ENCODE assay signal across 16 cellular contexts in the genomic region with DNA sequence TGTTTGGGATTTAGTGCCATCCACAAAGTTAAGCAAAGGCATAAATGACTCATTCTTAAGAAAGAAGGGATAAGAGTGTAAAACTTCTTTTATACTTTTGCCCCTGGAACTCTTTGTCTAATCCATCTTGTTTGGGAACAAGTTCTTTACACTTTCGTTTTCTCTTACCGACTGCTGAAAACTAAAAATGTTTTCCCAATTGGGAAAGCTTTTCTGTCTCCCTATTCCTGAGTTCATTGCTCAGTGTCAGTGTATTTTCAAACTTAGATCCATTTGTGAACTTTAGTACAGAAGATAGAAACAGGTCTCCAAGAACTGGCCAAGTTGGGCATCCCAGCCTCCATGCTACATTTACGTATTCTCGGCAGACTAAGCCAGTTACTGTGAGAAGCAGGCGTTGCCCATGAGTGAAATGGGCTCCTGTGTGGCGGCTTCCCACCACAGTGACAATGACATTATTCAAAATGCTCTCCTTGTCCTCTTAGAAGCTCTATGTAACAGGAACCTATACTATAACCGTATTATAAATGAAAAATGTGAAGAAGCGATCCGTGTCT. TPM values are rescaled to one million over a fixed set of nuclear protein-coding genes. Genes with fewer than 3 reads are reported as not detected.
DNase-seq lines count a peak whose midpoint lies in the region; ATAC-seq and TF ChIP-seq lines count a peak whose summit lies in the region.
"Had no signal": no experiment of that assay in that cellular context is flagged by ENCODE, and none has a peak within 500 bp of the region (broad histone marks: within the 10 kb centered on the region; RNA-seq: fewer than 3 reads in every experiment).

No MANE protein-coding gene starts in this region.

- peak overlapping the region; percentile 53; the same call in 1 of the 2 replicates for H3K27ac ChIP-seq in IMR-90 (ENCODE audit: insufficient read depth, low read length)
- peak overlapping the region; percentile 35 for H3K27ac ChIP-seq in muscle layer of duodenum (ENCODE audit: low read length)
- peak overlapping the region; percentile 75 to 86 for H3K27ac ChIP-seq in thoracic aorta
- H3K27ac ChIP-seq: body of pancreas had no signal

- H2BK20ac ChIP-seq in IMR-90 (ENCODE audit: low read depth, low read length), result peak overlapping the region; percentile 80

- no peak for TF ChIP-seq CTCF in IMR-90 (conservative IDR thresholded peaks at IDR 0.05; ENCODE audit: low read depth, low read length)
- no peak for TF ChIP-seq CTCF in chondrocyte (IDR thresholded peaks at IDR 0.05)
- no peak for TF ChIP-seq CTCF in thoracic aorta (IDR thresholded peaks at IDR 0.05)

- H3K4me2 ChIP-seq in IMR-90 (ENCODE audit: low read depth, low read length), result peak overlapping the region; percentile 82

- no peaks in the 10 kb centered on the region for H3K9me3 ChIP-seq in IMR-90 (ENCODE audit: control insufficient read depth, insufficient read depth, low read length)
- H3K9me3 ChIP-seq in muscle layer of duodenum (ENCODE audit: control insufficient read depth in 1 of 2, low read length in 2 of 2), result no peaks in the 10 kb centered on the region
- H3K9me3 ChIP-seq in thoracic aorta, result no peaks in the 10 kb centered on the region
- H3K9me3 ChIP-seq: body of pancreas had no signal

- no peak for TF ChIP-seq POLR2A in IMR-90 (IDR thresholded peaks at IDR 0.05; ENCODE audit: low read depth, low read length)

- H3K79me1 ChIP-seq in IMR-90 (ENCODE audit: low read depth in 1 of 2, low read length in 2 of 2), result peaks cover 12 to 68% of the 10 kb centered on the region in 2 experiments; a peak in 3 of 4 replicates

- H4K8ac ChIP-seq in IMR-90 (ENCODE audit: low read depth in 2 of 2, low read length in 2 of 2), result peak overlapping the region; percentile 38 to 40; a peak in 3 of 4 replicates

- H2BK120ac ChIP-seq in IMR-90 (ENCODE audit: low read depth, low read length), result peak overlapping the region; percentile 96

- H4K20me1 ChIP-seq in IMR-90 (ENCODE audit: insufficient read depth, low read length), result peaks cover 13% of the 10 kb centered on the region

- H3K27me3 ChIP-seq in IMR-90 (ENCODE audit: control insufficient read depth, insufficient read depth, low read length) (no peaks in the 10 kb centered on the region), muscle layer of duodenum (ENCODE audit: low read depth, low read length) (no peaks in the 10 kb centered on the region), thoracic aorta (replicated peaks; ENCODE audit: insufficient read depth) (no peaks in the 10 kb centered on the region)
- H3K27me3 ChIP-seq: body of pancreas had no signal

- H3K4me3 ChIP-seq in IMR-90 (ENCODE audit: insufficient read depth, low read depth, low read length) (no peak overlapping the region), muscle layer of duodenum (ENCODE audit: low read depth in 1 of 2, low read length in 2 of 2) (peak overlapping the region; percentile 5 to 36), thoracic aorta (peak overlapping the region; percentile 68)
- H3K4me3 ChIP-seq: body of pancreas, GM12878 had no signal

- peak overlapping the region; percentile 98 for H4K91ac ChIP-seq in IMR-90 (ENCODE audit: insufficient read depth, low read depth, low read length)

- no peaks in the 10 kb centered on the region for H3K36me3 ChIP-seq in IMR-90 (ENCODE audit: control insufficient read depth, insufficient read depth, low read length)
- H3K36me3 ChIP-seq in muscle layer of duodenum (ENCODE audit: control insufficient read depth in 1 of 2, insufficient read depth in 2 of 2, low read length in 2 of 2), result no peaks in the 10 kb centered on the region
- H3K36me3 ChIP-seq in thoracic aorta, result no peaks in the 10 kb centered on the region

- in situ Hi-C loops in IMR-90 (cut with MboI; ENCODE audit: low sequenced_read_pairs), result loop anchor here (25.0 kb wide), 1 partner anchor 789 kb away; no protein-coding TSS in a partner anchor

- peak overlapping the region; percentile 9 for H3K27ac Mint-ChIP-seq in chondrocyte (ENCODE audit: unreplicated experiment)
- H3K27ac Mint-ChIP-seq: activated CD4-positive, alpha-beta memory T cell treated with anti-CD3 and anti-CD28 coated beads, Interleukin-2, amount 10 ng/mL, durations not matched to agents 7 days and 5 days; CD4-positive, CD25-positive, alpha-beta regulatory T cell had no signal

- ATAC-seq in IMR-90 (ENCODE audit: low read depth) (no peak), thoracic aorta (ENCODE audit: insufficient number of reproducible peaks, low FRiP score, low read depth) (no peak)
- ATAC-seq: body of pancreas, GM12878 had no signal

- BruUV-seq in IMR-90 (replicated peaks; lab: Mats Ljungman, UMichigan), result no TSS peak

- H2BK15ac ChIP-seq in IMR-90 (ENCODE audit: low read depth, low read length), result peak overlapping the region; percentile 74; the same call in 2 of the 3 replicates

- H3K9me1 ChIP-seq in IMR-90 (ENCODE audit: insufficient read depth, low read length), result peaks cover 34% of the 10 kb centered on the region

- POLR2A ChIA-PET in IMR-90 (lab: Charles Lee; ENCODE audit: unreplicated experiment), result no interaction called here

- peak overlapping the region; percentile 57 for H3K9ac ChIP-seq in IMR-90 (ENCODE audit: low read depth, low read length)

- dilution Hi-C loops in IMR-90 (cut with HindIII; ENCODE audit: low sequenced_read_pairs, unreplicated experiment), result no loop called here

- H3K56ac ChIP-seq in IMR-90 (ENCODE audit: extremely low read depth, insufficient read depth, low read length), result no peak overlapping the region

- peak overlapping the region; percentile 47 for H2BK5ac ChIP-seq in IMR-90 (ENCODE audit: low read depth, low read length, poor library complexity, severe bottlenecking)

- H3K36me3 Mint-ChIP-seq in chondrocyte (ENCODE audit: low read depth), result no peaks in the 10 kb centered on the region
- H3K36me3 Mint-ChIP-seq: CD4-positive, CD25-positive, alpha-beta regulatory T cell had no signal

- peak overlapping the region; percentile 89 for H2AK5ac ChIP-seq in IMR-90 (ENCODE audit: low read depth, low read length)

- H2AK9ac ChIP-seq in IMR-90 (replicated peaks; ENCODE audit: low read depth, low read length, poor library complexity), result no peak overlapping the region

- DNase-seq in IMR-90, result no peak
- no peak for DNase-seq in chondrocyte (ENCODE audit: low spot score)
- DNase-seq in thoracic aorta (ENCODE audit: low spot score), result no peak
- no peak for DNase-seq in HuH-7.5 (ENCODE audit: low spot score)
- DNase-seq in cerebellar cortex (ENCODE audit: low spot score), result no peak
- no peak for DNase-seq in DMS153 (lab: John Stamatoyannopoulos, UW)
- DNase-seq: activated CD4-positive, alpha-beta memory T cell treated with anti-CD3 and anti-CD28 coated beads, Interleukin-2, amount 10 ng/mL, durations not matched to agents 7 days and 5 days; activated gamma-delta T cell; body of pancreas; CD4-positive, CD25-positive, alpha-beta regulatory T cell; EL; endodermal cell; NCI-H2029; stimulated activated CD4-positive, alpha-beta T cell treated with anti-CD3 and anti-CD28 coated beads, Interleukin-15, amount 100 ng/mL, for 24 hours had no signal

- no peaks in the 10 kb centered on the region for H3K9me3 Mint-ChIP-seq in chondrocyte (ENCODE audit: low read depth)
- H3K9me3 Mint-ChIP-seq: activated CD4-positive, alpha-beta memory T cell treated with anti-CD3 and anti-CD28 coated beads, Interleukin-2, amount 10 ng/mL, durations not matched to agents 7 days and 5 days; CD4-positive, CD25-positive, alpha-beta regulatory T cell; endodermal cell had no signal

- intact Hi-C loops in IMR-90 (cut with micrococcal nuclease), result no loop called here

- no peak for TF ChIP-seq RAD21 in IMR-90 (IDR thresholded peaks at IDR 0.05; ENCODE audit: low read length)

- peak overlapping the region; percentile 96 for H3K4ac ChIP-seq in IMR-90 (ENCODE audit: low read depth, low read length)

- H3K4me3 Mint-ChIP-seq in chondrocyte (ENCODE audit: unreplicated experiment), result no peak overlapping the region
- H3K4me3 Mint-ChIP-seq: activated CD4-positive, alpha-beta memory T cell treated with anti-CD3 and anti-CD28 coated beads, Interleukin-2, amount 10 ng/mL, durations not matched to agents 7 days and 5 days; CD4-positive, CD25-positive, alpha-beta regulatory T cell; endodermal cell had no signal

- H3K4me1 Mint-ChIP-seq in chondrocyte (ENCODE audit: low read depth), result peaks cover 55% of the 10 kb centered on the region
- H3K4me1 Mint-ChIP-seq: CD4-positive, CD25-positive, alpha-beta regulatory T cell had no signal

- 57% methylated on average over 3 of the region's 9 CpGs; no CpG with 5 or more reads in 1 of the 2 experiments for WGBS in IMR-90 (ENCODE audit: extremely low coverage in 2 of 2, insufficient read length in 1 of 2), 2 experiments

- CTCF ChIA-PET in IMR-90 (lab: Yijun Ruan, JAX), result interaction anchor here (0.6 kb wide), 1 partner anchor 10 kb away, joined by 4 read pairs; no protein-coding TSS in a partner anchor

- H3K4me1 ChIP-seq in IMR-90 (ENCODE audit: control insufficient read depth, insufficient read depth, low read length), result peaks cover 36% of the 10 kb centered on the region
- peaks cover 3 to 45% of the 10 kb centered on the region in 2 donors for H3K4me1 ChIP-seq in muscle layer of duodenum (ENCODE audit: control insufficient read depth in 1 of 2, insufficient read depth in 2 of 2, low read length in 2 of 2)
- H3K4me1 ChIP-seq in thoracic aorta (ENCODE audit: control insufficient read depth in 1 of 2, low read depth in 2 of 2), result peaks cover 17 to 34% of the 10 kb centered on the region in 2 donors
- H3K4me1 ChIP-seq: body of pancreas had no signal

- H3K27me3 Mint-ChIP-seq in chondrocyte (ENCODE audit: low read depth), result no peaks in the 10 kb centered on the region

- H3K14ac ChIP-seq in IMR-90 (replicated peaks; ENCODE audit: low read depth, low read length), result peak overlapping the region; percentile 80

- peak overlapping the region; percentile 19 for H3K18ac ChIP-seq in IMR-90 (ENCODE audit: low read depth, low read length)

- H3K23ac ChIP-seq in IMR-90 (ENCODE audit: low read depth, low read length), result peak overlapping the region; percentile 18; the same call in 1 of the 2 replicates

- H4K5ac ChIP-seq in IMR-90 (ENCODE audit: low read depth, low read length), result peak overlapping the region; percentile 2; the same call in 1 of the 2 replicates

- H2AFZ ChIP-seq in IMR-90 (replicated peaks; ENCODE audit: low read length, poor library complexity), result no peak overlapping the region

TF ChIP-seq in IMR-90, 13 proteins besides CTCF, POLR2A, EP300 and RAD21 (continues in another document):
- TF ChIP-seq, protein P1, sequence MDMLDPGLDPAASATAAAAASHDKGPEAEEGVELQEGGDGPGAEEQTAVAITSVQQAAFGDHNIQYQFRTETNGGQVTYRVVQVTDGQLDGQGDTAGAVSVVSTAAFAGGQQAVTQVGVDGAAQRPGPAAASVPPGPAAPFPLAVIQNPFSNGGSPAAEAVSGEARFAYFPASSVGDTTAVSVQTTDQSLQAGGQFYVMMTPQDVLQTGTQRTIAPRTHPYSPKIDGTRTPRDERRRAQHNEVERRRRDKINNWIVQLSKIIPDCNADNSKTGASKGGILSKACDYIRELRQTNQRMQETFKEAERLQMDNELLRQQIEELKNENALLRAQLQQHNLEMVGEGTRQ (IDR thresholded peaks at IDR 0.05; ENCODE audit: low read depth, low read length), result no peak

RNA-seq across cellular contexts. Expression of gene TGOLN2, which starts 51.7 kb away (rescaled TPM):
- total RNA-seq in IMR-90 (2012; rRNA removed) (57.7 and 61.7 TPM in 2 replicates), chondrocyte (79.7 to 101 TPM (median 84.8 TPM) in 3 replicates), thoracic aorta (100 to 1,000 TPM; 152 to 175 TPM)
- polyA plus RNA-seq in IMR-90 (2012; rRNA removed), result 92.3 and 94.2 TPM in 2 replicates
- 65.8 and 82.6 TPM in 2 replicates for polyA plus RNA-seq in IMR-90 (2012; cell fraction: cytosol; rRNA removed)
- polyA plus RNA-seq in IMR-90 (2012; cell fraction: nucleus; rRNA removed; ENCODE audit: low replicate concordance), result 27.8 and 83.8 TPM in 2 replicates
